10 cellular contexts compared by ENCODE assay signal in genomic region chr3:158488670-158489069, GRCh38.
"Had no signal": no experiment of that assay in that cellular context is flagged by ENCODE, and none has a peak within 500 bp of the region (broad histone marks: within the 10 kb centered on the region; RNA-seq: fewer than 3 reads in every experiment).

No MANE protein-coding gene starts in this region.

- H3K27ac ChIP-seq: parathyroid adenoma, upper lobe of left lung had no signal

- H3K4me3 ChIP-seq: upper lobe of left lung had no signal

- H3K9me3 ChIP-seq: upper lobe of left lung had no signal

- H3K27me3 ChIP-seq: upper lobe of left lung had no signal

- DNase-seq: activated CD4-positive, alpha-beta T cell treated with anti-CD3 and anti-CD28 coated beads for 48 hours; activated naive CD4-positive, alpha-beta T cell treated with anti-CD3 and anti-CD28 coated beads for 36 hours; retina; stimulated activated CD4-positive, alpha-beta T cell treated with anti-CD3 and anti-CD28 coated beads, Interleukin-15, amount 100 ng/mL, for 24 hours; stimulated activated CD4-positive, alpha-beta T cell treated with anti-CD3 and anti-CD28 coated beads, Interleukin-4, amount 100 ng/mL, for 24 hours; upper lobe of left lung had no signal

- H3K36me3 ChIP-seq: upper lobe of left lung had no signal

- FAIRE-seq: keratinocyte had no signal

- ATAC-seq: esophagus mucosa, WTC11 had no signal

- H3K4me1 ChIP-seq: parathyroid adenoma, upper lobe of left lung had no signal
